Comparison of ENCODE assay signal across 19 cellular contexts in the genomic region with DNA sequence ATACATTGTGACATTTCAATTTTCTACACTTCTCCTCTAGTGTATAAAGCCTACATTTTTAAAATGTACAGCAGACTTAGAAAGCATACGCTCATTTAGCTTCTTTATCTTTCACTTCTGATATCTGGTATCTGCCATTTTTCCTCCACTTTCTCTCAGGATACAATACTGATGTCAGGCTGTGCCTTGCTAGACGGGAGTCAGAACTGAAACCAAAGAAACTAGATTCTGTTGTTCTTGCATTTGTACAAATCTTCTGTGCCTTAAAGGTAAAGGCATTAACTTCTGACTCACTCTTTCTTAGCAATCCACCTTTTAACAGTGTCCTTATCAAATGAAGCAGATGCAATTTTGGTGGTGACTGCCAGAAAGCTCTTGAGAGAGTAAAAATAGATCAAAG.
"Had no signal": no experiment of that assay in that cellular context is flagged by ENCODE, and none has a peak within 500 bp of the region (broad histone marks: within the 10 kb centered on the region; RNA-seq: fewer than 3 reads in every experiment).

No MANE protein-coding gene starts in this region.

- H3K36me3 ChIP-seq: breast epithelium, esophagus muscularis mucosa, prostate gland, right lobe of liver, thoracic aorta had no signal

- H3K36me3 Mint-ChIP-seq: activated naive CD8-positive, alpha-beta T cell treated with anti-CD3 and anti-CD28 coated beads for 36 hours had no signal

- H3K9me3 ChIP-seq: breast epithelium, esophagus muscularis mucosa, prostate gland, right lobe of liver, thoracic aorta had no signal

- H3K4me3 Mint-ChIP-seq: activated CD4-positive, alpha-beta memory T cell treated with anti-CD3 and anti-CD28 coated beads, Interleukin-2, amount 10 ng/mL, durations not matched to agents 7 days and 5 days; activated naive CD8-positive, alpha-beta T cell treated with anti-CD3 and anti-CD28 coated beads for 36 hours; activated T-cell treated with anti-CD3 and anti-CD28 coated beads, Interleukin-2, amount 50 U/mL, for 72 hours; nephron; stimulated activated naive CD8-positive, alpha-beta T cell treated with anti-CD3 and anti-CD28 coated beads, Interleukin-15, amount 100 ng/mL, for 72 hours; T-helper 2 cell treated with Interferon-gamma antibody and Interleukin-4, amounts not matched to agents 5 μg/mL and 100 μg/mL, for 36 hours had no signal

- H3K4me1 ChIP-seq: breast epithelium, prostate gland, right lobe of liver had no signal

- DNase-seq: activated CD4-positive, alpha-beta memory T cell treated with anti-CD3 and anti-CD28 coated beads, Interleukin-2, amount 10 ng/mL, durations not matched to agents 7 days and 5 days; activated CD8-positive, alpha-beta memory T cell treated with anti-CD3 and anti-CD28 coated beads, Interleukin-2, amount 50 U/mL, for 4 hours; activated gamma-delta T cell treated with Interleukin-2 at 50 U/mL for 16 hours; activated naive CD8-positive, alpha-beta T cell treated with anti-CD3 and anti-CD28 coated beads for 36 hours; activated T-cell treated with anti-CD3 and anti-CD28 coated beads, Interleukin-2, amount 50 U/mL, for 72 hours; dorsolateral prefrontal cortex; glutamatergic neuron; islet precursor cell; mesenchymal stem cell; right lobe of liver; stimulated activated naive CD8-positive, alpha-beta T cell treated with anti-CD3 and anti-CD28 coated beads, Interleukin-15, amount 100 ng/mL, for 72 hours had no signal

- ATAC-seq: activated T-cell treated with anti-CD3 and anti-CD28 coated beads, Interleukin-2, amount 50 U/mL, for 72 hours; left lobe of liver; right lobe of liver; stimulated activated naive CD8-positive, alpha-beta T cell treated with anti-CD3 and anti-CD28 coated beads, Interleukin-15, amount 100 ng/mL, for 72 hours had no signal

- H3K27ac ChIP-seq: breast epithelium, esophagus muscularis mucosa, prostate gland, right lobe of liver, thoracic aorta, VCaP had no signal

- H3K27me3 ChIP-seq: breast epithelium, dorsolateral prefrontal cortex, esophagus muscularis mucosa, right lobe of liver had no signal

- H3K4me1 Mint-ChIP-seq: activated CD4-positive, alpha-beta memory T cell treated with anti-CD3 and anti-CD28 coated beads, Interleukin-2, amount 10 ng/mL, durations not matched to agents 7 days and 5 days; activated naive CD8-positive, alpha-beta T cell treated with anti-CD3 and anti-CD28 coated beads for 36 hours; nephron; stimulated activated naive CD8-positive, alpha-beta T cell treated with anti-CD3 and anti-CD28 coated beads, Interleukin-15, amount 100 ng/mL, for 72 hours had no signal

- H3K4me3 ChIP-seq: breast epithelium, dorsolateral prefrontal cortex, esophagus muscularis mucosa, prostate gland, right lobe of liver, thoracic aorta had no signal

- H3K27me3 Mint-ChIP-seq: activated CD4-positive, alpha-beta memory T cell treated with anti-CD3 and anti-CD28 coated beads, Interleukin-2, amount 10 ng/mL, durations not matched to agents 7 days and 5 days; activated naive CD8-positive, alpha-beta T cell treated with anti-CD3 and anti-CD28 coated beads for 36 hours; stimulated activated naive CD8-positive, alpha-beta T cell treated with anti-CD3 and anti-CD28 coated beads, Interleukin-15, amount 100 ng/mL, for 72 hours had no signal

- H3K27ac Mint-ChIP-seq: activated CD4-positive, alpha-beta memory T cell treated with anti-CD3 and anti-CD28 coated beads, Interleukin-2, amount 10 ng/mL, durations not matched to agents 7 days and 5 days; activated naive CD8-positive, alpha-beta T cell treated with anti-CD3 and anti-CD28 coated beads for 36 hours; activated T-cell treated with anti-CD3 and anti-CD28 coated beads, Interleukin-2, amount 50 U/mL, for 72 hours; nephron; stimulated activated naive CD8-positive, alpha-beta T cell treated with anti-CD3 and anti-CD28 coated beads, Interleukin-15, amount 100 ng/mL, for 72 hours; T-helper 2 cell treated with Interferon-gamma antibody and Interleukin-4, amounts not matched to agents 5 μg/mL and 100 μg/mL, for 36 hours had no signal

- H3K9me3 Mint-ChIP-seq: activated CD4-positive, alpha-beta memory T cell treated with anti-CD3 and anti-CD28 coated beads, Interleukin-2, amount 10 ng/mL, durations not matched to agents 7 days and 5 days; activated naive CD8-positive, alpha-beta T cell treated with anti-CD3 and anti-CD28 coated beads for 36 hours; activated T-cell treated with anti-CD3 and anti-CD28 coated beads, Interleukin-2, amount 50 U/mL, for 72 hours; nephron; stimulated activated naive CD8-positive, alpha-beta T cell treated with anti-CD3 and anti-CD28 coated beads, Interleukin-15, amount 100 ng/mL, for 72 hours; T-helper 2 cell treated with Interferon-gamma antibody and Interleukin-4, amounts not matched to agents 5 μg/mL and 100 μg/mL, for 36 hours had no signal
